In genomic region chr4:3500634-3501101, GRCh38 we compare ENCODE assay signal across 32 cellular contexts. TPM values are rescaled to one million over a fixed set of nuclear protein-coding genes. Genes with fewer than 3 reads are reported as not detected.
"Had no signal": no experiment of that assay in that cellular context is flagged by ENCODE, and none has a peak within 500 bp of the region (broad histone marks: within the 10 kb centered on the region; RNA-seq: fewer than 3 reads in every experiment).

No MANE protein-coding gene starts in this region.

- H3K27me3 ChIP-seq: ascending aorta, cardiac muscle cell, Peyer's patch, SJCRH30 had no signal

- H3K4me1 ChIP-seq: ascending aorta, Peyer's patch, SJCRH30 had no signal

- H3K9me3 ChIP-seq: ascending aorta, Peyer's patch, SJCRH30 had no signal

- ATAC-seq: activated CD4-positive, alpha-beta T cell treated with anti-CD3 and anti-CD28 coated beads for 36 hours; activated CD4-positive, CD25-positive, alpha-beta regulatory T cell treated with anti-CD3 and anti-CD28 coated beads, Interleukin-2, amount 50 U/mL, for 24 hours; activated CD8-positive, alpha-beta T cell treated with anti-CD3 and anti-CD28 coated beads, Interleukin-2, amount 10 ng/mL, durations not matched to agents 7 days and 5 days; PC-3 had no signal

- H3K27ac ChIP-seq: ascending aorta, cardiac muscle cell, Peyer's patch, SJCRH30, SK-N-MC had no signal

- H3K4me3 ChIP-seq: ascending aorta, cardiac muscle cell, Peyer's patch, SJCRH30, SK-N-MC had no signal

- DNase-seq: activated CD4-positive, alpha-beta T cell treated with anti-CD3 and anti-CD28 coated beads for 36 hours; activated CD4-positive, alpha-beta T cell treated with anti-CD3 and anti-CD28 coated beads, Interleukin-2, amount 10 ng/mL, durations not matched to agents 7 days and 5 days; activated CD4-positive, alpha-beta T cell treated with anti-CD3 and anti-CD28 coated beads, Interleukin-2, amount 50 U/mL, for 48 hours; activated CD8-positive, alpha-beta T cell treated with anti-CD3 and anti-CD28 coated beads, Interleukin-2, amount 10 ng/mL, durations not matched to agents 7 days and 5 days; activated gamma-delta T cell; activated naive CD4-positive, alpha-beta T cell treated with Interleukin-2 at 50 U/mL for 16 hours; activated naive CD8-positive, alpha-beta T cell treated with anti-CD3 and anti-CD28 coated beads, Interleukin-2, amount 10 ng/mL, durations not matched to agents 7 days and 5 days; activated T-cell treated with anti-CD3 and anti-CD28 coated beads, Interleukin-2, amount 50 U/mL, for 24 hours; amygdala; cerebellar nuclear complex; NCI-H1092 treated with DMSO at 0.1 percent for 48 hours; NCI-H1417; NCI-H146; NCI-H187; NCI-H2029 treated with DMSO at 0.1 percent for 48 hours; NCI-H2107; NCI-H2171; NCI-H510A; NCI-H526; NCI-H748 treated with DMSO at 0.1 percent for 48 hours; NK-92 treated with Interleukin-12 subunit alpha and Interleukin-12 subunit beta, amount 100 ng/mL, for 24 hours; PC-3; Peyer's patch; RPMI8226; SHP77; SJCRH30 had no signal

RNA-seq across cellular contexts. Expression of gene DOK7, which starts 37.6 kb away (rescaled TPM):
- total RNA-seq: activated CD4-positive, alpha-beta T cell treated with anti-CD3 and anti-CD28 coated beads for 36 hours; activated CD4-positive, alpha-beta T cell treated with anti-CD3 and anti-CD28 coated beads, Interleukin-2, amount 10 ng/mL, durations not matched to agents 7 days and 5 days; activated CD8-positive, alpha-beta T cell treated with anti-CD3 and anti-CD28 coated beads, Interleukin-2, amount 10 ng/mL, durations not matched to agents 7 days and 5 days; activated naive CD8-positive, alpha-beta T cell treated with anti-CD3 and anti-CD28 coated beads, Interleukin-2, amount 10 ng/mL, durations not matched to agents 7 days and 5 days; activated T-helper 2 cell treated with anti-CD3 and anti-CD28 coated beads, Interferon-gamma antibody, Interleukin-2, Interleukin-4, amounts not matched to agents 10 μg/mL and 5 μg/mL and 100 μg/mL, durations not matched to agents 14 hours and 24 hours and 36 hours had no signal

RNA-seq across cellular contexts. Expression of gene HGFAC, which starts 58.9 kb away (rescaled TPM):
- total RNA-seq: activated CD4-positive, alpha-beta T cell treated with anti-CD3 and anti-CD28 coated beads for 36 hours; activated CD8-positive, alpha-beta T cell treated with anti-CD3 and anti-CD28 coated beads, Interleukin-2, amount 10 ng/mL, durations not matched to agents 7 days and 5 days; activated naive CD8-positive, alpha-beta T cell treated with anti-CD3 and anti-CD28 coated beads, Interleukin-2, amount 10 ng/mL, durations not matched to agents 7 days and 5 days; activated T-helper 2 cell treated with anti-CD3 and anti-CD28 coated beads, Interferon-gamma antibody, Interleukin-2, Interleukin-4, amounts not matched to agents 10 μg/mL and 5 μg/mL and 100 μg/mL, durations not matched to agents 14 hours and 24 hours and 36 hours; M059J; Peyer's patch had no signal
